Comparison of ENCODE assay signal across 8 cellular contexts in genomic region chr1:203338335-203339036, GRCh38. TPM values are rescaled to one million over a fixed set of nuclear protein-coding genes. Genes with fewer than 3 reads are reported as not detected.
A peak's percentile ranks its signal among the peaks of the same experiment; 100 is the strongest.
DNase-seq lines count a peak whose midpoint lies in the region; ATAC-seq and TF ChIP-seq lines count a peak whose summit lies in the region.

No MANE protein-coding gene starts in this region.

- DNase-seq in Daoy (ENCODE audit: low read depth) (peak; percentile 65), Kasumi-1 (lab: John Stamatoyannopoulos, UW) (peak; percentile 69 to 74), SJSA1 (ENCODE audit: low read depth in 1 of 2, low spot score in 2 of 2) (peak; percentile 36 to 56), germinal center (ENCODE audit: low spot score) (peak; percentile 83)
- DNase-seq in activated naive CD4-positive, alpha-beta T cell treated with Interleukin-2 at 50 U/mL for 16 hours, result peak; percentile 64

- TF ChIP-seq CTCF in parathyroid adenoma (IDR thresholded peaks at IDR 0.05), result peak; percentile 76

- H2AFZ ChIP-seq in parathyroid adenoma, result no peak overlapping the region

- ATAC-seq in HG03045 (IDR thresholded peaks at IDR 0.05; ENCODE audit: unreplicated experiment), result no peak
- no peak for ATAC-seq in HG02973 (IDR thresholded peaks at IDR 0.05; ENCODE audit: unreplicated experiment)

- H3K9me3 ChIP-seq in SJSA1 (replicated peaks) (no peaks in the 10 kb centered on the region), parathyroid adenoma (ENCODE audit: control insufficient read depth, low read length) (no peaks in the 10 kb centered on the region)

- H3K27ac ChIP-seq in SJSA1 (no peak overlapping the region), parathyroid adenoma (no peak overlapping the region)

- H3K4me1 ChIP-seq in SJSA1 (replicated peaks) (0 out of 2 replicates have a peak, but pooled peaks cover 4% of the 10 kb centered on the region), parathyroid adenoma (peaks cover 6% of the 10 kb centered on the region)

- H3K9ac ChIP-seq in parathyroid adenoma, result no peak overlapping the region

- H3K36me3 ChIP-seq in SJSA1, result no peaks in the 10 kb centered on the region
- H3K36me3 ChIP-seq in parathyroid adenoma (ENCODE audit: control insufficient read depth, insufficient read depth, low read length), result no peaks in the 10 kb centered on the region

- H3K27me3 ChIP-seq in SJSA1 (replicated peaks), result peaks cover 14% of the 10 kb centered on the region; the same call in 1 of the 2 replicates
- H3K27me3 ChIP-seq in parathyroid adenoma (ENCODE audit: control insufficient read depth, insufficient read depth, low read length), result no peaks in the 10 kb centered on the region

- no peak overlapping the region for H3K4me3 ChIP-seq in SJSA1
- H3K4me3 ChIP-seq in parathyroid adenoma (ENCODE audit: low read depth, low read length), result no peak overlapping the region

- H3K4me2 ChIP-seq in parathyroid adenoma (ENCODE audit: low read length), result no peak overlapping the region

- H3K79me2 ChIP-seq in parathyroid adenoma, result no peaks in the 10 kb centered on the region

RNA-seq across cellular contexts. Expression of gene FMOD, which starts 12.4 kb away (rescaled TPM):
- total RNA-seq in Daoy (2014; rRNA removed; shearing (Covaris generic)), result 0.03 and 0.69 TPM in 2 replicates
- total RNA-seq in SJSA1 (2014; rRNA removed; shearing (Covaris generic)), result 0.66 and 0.87 TPM in 2 replicates

RNA-seq across cellular contexts. Expression of gene BTG2, which starts 33.2 kb away (rescaled TPM):
- 2.2 and 2.6 TPM in 2 replicates for total RNA-seq in Daoy (2014; rRNA removed; shearing (Covaris generic))
- total RNA-seq in SJSA1 (2014; rRNA removed; shearing (Covaris generic)), result 4.0 and 6.6 TPM in 2 replicates
